In the genomic region with DNA sequence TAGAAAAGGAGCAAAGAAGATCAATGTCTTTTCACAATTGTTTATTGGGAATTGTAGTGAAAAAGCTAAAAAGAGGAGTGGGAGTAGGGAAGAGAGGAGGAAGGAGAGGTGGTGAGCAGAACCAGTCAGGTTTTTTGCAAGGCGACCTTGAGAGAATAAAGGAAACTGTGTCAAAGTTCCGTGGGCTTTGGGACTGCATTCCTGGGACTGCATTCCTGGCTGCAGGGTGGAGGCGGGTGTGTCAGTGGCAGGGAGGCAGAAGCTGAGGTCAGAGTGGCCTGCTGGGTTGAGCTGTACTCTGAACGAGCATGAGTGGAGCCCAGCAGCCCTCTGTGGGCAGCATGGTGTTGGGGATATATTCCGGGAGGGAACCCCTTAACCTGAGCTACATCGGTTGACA, we compare ENCODE assay signal across 9 cellular contexts.
A peak's percentile ranks its signal among the peaks of the same experiment; 100 is the strongest.
DNase-seq lines count a peak whose midpoint lies in the region; ATAC-seq and TF ChIP-seq lines count a peak whose summit lies in the region.
"Had no signal": no experiment of that assay in that cellular context is flagged by ENCODE, and none has a peak within 500 bp of the region (broad histone marks: within the 10 kb centered on the region; RNA-seq: fewer than 3 reads in every experiment).

No MANE protein-coding gene starts in this region.

- H4K20me1 ChIP-seq in PC-3 (ENCODE audit: low read length) = no peaks in the 10 kb centered on the region

- peak overlapping the region; percentile 43 for H3K27ac Mint-ChIP-seq in nephron progenitor cell
- H3K27ac Mint-ChIP-seq in activated T-helper 2 cell treated with anti-CD3 and anti-CD28 coated beads, Interferon-gamma antibody, Interleukin-2, Interleukin-4, amounts not matched to agents 10 μg/mL and 5 μg/mL and 100 μg/mL, durations not matched to agents 14 hours and 24 hours and 36 hours = no peak overlapping the region
- no peak overlapping the region for H3K27ac Mint-ChIP-seq in activated CD4-positive, alpha-beta T cell treated with anti-CD3 and anti-CD28 coated beads, Interleukin-2, amount 10 ng/mL, durations not matched to agents 24 days and 14 days

- H3K27me3 ChIP-seq in PC-3 (ENCODE audit: low read length) = no peaks in the 10 kb centered on the region

- H3K36me3 Mint-ChIP-seq in nephron progenitor cell (ENCODE audit: low read depth) = peaks cover 54% of the 10 kb centered on the region
- no peaks in the 10 kb centered on the region for H3K36me3 Mint-ChIP-seq in activated T-helper 2 cell treated with anti-CD3 and anti-CD28 coated beads, Interferon-gamma antibody, Interleukin-2, Interleukin-4, amounts not matched to agents 10 μg/mL and 5 μg/mL and 100 μg/mL, durations not matched to agents 14 hours and 24 hours and 36 hours (ENCODE audit: low read depth)
- no peaks in the 10 kb centered on the region for H3K36me3 Mint-ChIP-seq in activated CD4-positive, alpha-beta T cell treated with anti-CD3 and anti-CD28 coated beads, Interleukin-2, amount 10 ng/mL, durations not matched to agents 24 days and 14 days (ENCODE audit: low read depth)

- DNase-seq in D341Med (ENCODE audit: low spot score) = peak; percentile 35
- DNase-seq in PC-3 = peak; percentile 69
- DNase-seq in glomerular visceral epithelial cell (ENCODE audit: extremely low spot score) = peak; percentile 22
- peak; percentile 23 for DNase-seq in nephron progenitor cell
- no peak for DNase-seq in NCI-H1105 treated with DMSO at 0.1 percent for 48 hours (lab: John Stamatoyannopoulos, UW)
- no peak for DNase-seq in activated T-helper 2 cell treated with anti-CD3 and anti-CD28 coated beads, Interferon-gamma antibody, Interleukin-2, Interleukin-4, amounts not matched to agents 10 μg/mL and 5 μg/mL and 100 μg/mL, durations not matched to agents 14 hours and 24 hours and 36 hours (ENCODE audit: low spot score)
- no peak for DNase-seq in activated CD4-positive, alpha-beta T cell treated with anti-CD3 and anti-CD28 coated beads, Interleukin-2, amount 10 ng/mL, durations not matched to agents 24 days and 14 days
- DNase-seq: effector CD4-positive, alpha-beta T cell had no signal

- no peak overlapping the region for H3K9ac ChIP-seq in PC-3 (ENCODE audit: low read length)

- H3K36me3 ChIP-seq in PC-3 (ENCODE audit: low read depth, low read length) = no peaks in the 10 kb centered on the region

- H3K9me2 ChIP-seq in PC-3 (replicated peaks; ENCODE audit: low read length) = no peaks in the 10 kb centered on the region

- H3K4me1 ChIP-seq in PC-3 (ENCODE audit: insufficient read depth, low read length) = peaks cover 14% of the 10 kb centered on the region

- ATAC-seq in PC-3 (peak; percentile 99), GM19455 (IDR thresholded peaks at IDR 0.05; ENCODE audit: unreplicated experiment) (no peak)

- CTCF ChIA-PET in PC-3 (lab: Charles Lee) = no interaction called here

- H3K9me3 Mint-ChIP-seq in nephron progenitor cell = no peaks in the 10 kb centered on the region
- H3K9me3 Mint-ChIP-seq in activated T-helper 2 cell treated with anti-CD3 and anti-CD28 coated beads, Interferon-gamma antibody, Interleukin-2, Interleukin-4, amounts not matched to agents 10 μg/mL and 5 μg/mL and 100 μg/mL, durations not matched to agents 14 hours and 24 hours and 36 hours = no peaks in the 10 kb centered on the region
- H3K9me3 Mint-ChIP-seq in activated CD4-positive, alpha-beta T cell treated with anti-CD3 and anti-CD28 coated beads, Interleukin-2, amount 10 ng/mL, durations not matched to agents 24 days and 14 days = no peaks in the 10 kb centered on the region

- BruUV-seq in PC-3 (replicated peaks; lab: Mats Ljungman, UMichigan) = no TSS peak

- H3K4me3 Mint-ChIP-seq in nephron progenitor cell = no peak overlapping the region
- H3K4me3 Mint-ChIP-seq in activated T-helper 2 cell treated with anti-CD3 and anti-CD28 coated beads, Interferon-gamma antibody, Interleukin-2, Interleukin-4, amounts not matched to agents 10 μg/mL and 5 μg/mL and 100 μg/mL, durations not matched to agents 14 hours and 24 hours and 36 hours (ENCODE audit: low read depth) = no peak overlapping the region
- H3K4me3 Mint-ChIP-seq in activated CD4-positive, alpha-beta T cell treated with anti-CD3 and anti-CD28 coated beads, Interleukin-2, amount 10 ng/mL, durations not matched to agents 24 days and 14 days = no peak overlapping the region

- H3K27ac ChIP-seq in PC-3 (ENCODE audit: low read length) = no peak overlapping the region

- H3K4me2 ChIP-seq in PC-3 (ENCODE audit: low read length) = peak overlapping the region; percentile 66

- no peak overlapping the region for H3K4me3 ChIP-seq in PC-3 (ENCODE audit: low read length)

- H3K79me2 ChIP-seq in PC-3 (ENCODE audit: low read length) = no peaks in the 10 kb centered on the region

- no peaks in the 10 kb centered on the region for H3K9me3 ChIP-seq in PC-3 (ENCODE audit: low read length)

- intact Hi-C loops in PC-3 (cut with micrococcal nuclease) = loop anchor here (5.0 kb wide), 1 partner anchor 122 kb away; a partner anchor contains a TSS
- intact Hi-C loops in activated T-helper 2 cell treated with anti-CD3 and anti-CD28 coated beads, Interferon-gamma antibody, Interleukin-2, Interleukin-4, amounts not matched to agents 10 μg/mL and 5 μg/mL and 100 μg/mL, durations not matched to agents 14 hours and 24 hours and 36 hours (cut with micrococcal nuclease) = loop anchor here (10.0 kb wide), 1 partner anchor 219 kb away; no protein-coding TSS in a partner anchor
- intact Hi-C loops in activated CD4-positive, alpha-beta T cell treated with anti-CD3 and anti-CD28 coated beads, Interleukin-2, amount 10 ng/mL, durations not matched to agents 24 days and 14 days (cut with micrococcal nuclease) = loop anchor here (10.0 kb wide), 1 partner anchor 111 kb away; a partner anchor contains a TSS

- POLR2A ChIA-PET in PC-3 (lab: Charles Lee; ENCODE audit: unreplicated experiment) = interaction anchor here (0.7 kb wide), 1 partner anchor 207 kb away, joined by 4 read pairs; no protein-coding TSS in a partner anchor

- TF ChIP-seq CTCF in PC-3 (conservative IDR thresholded peaks at IDR 0.05; ENCODE audit: low read depth, low read length) = no peak
- TF ChIP-seq CTCF in nephron progenitor cell (IDR thresholded peaks at IDR 0.05) = no peak

- no peaks in the 10 kb centered on the region for H3F3A ChIP-seq in PC-3 (ENCODE audit: low read length, unreplicated experiment)

- no peaks in the 10 kb centered on the region for H3K27me3 Mint-ChIP-seq in nephron progenitor cell (ENCODE audit: low read depth, poor library complexity)
- H3K27me3 Mint-ChIP-seq in activated T-helper 2 cell treated with anti-CD3 and anti-CD28 coated beads, Interferon-gamma antibody, Interleukin-2, Interleukin-4, amounts not matched to agents 10 μg/mL and 5 μg/mL and 100 μg/mL, durations not matched to agents 14 hours and 24 hours and 36 hours (ENCODE audit: low read depth) = peaks cover 13% of the 10 kb centered on the region
- peaks cover 2% of the 10 kb centered on the region for H3K27me3 Mint-ChIP-seq in activated CD4-positive, alpha-beta T cell treated with anti-CD3 and anti-CD28 coated beads, Interleukin-2, amount 10 ng/mL, durations not matched to agents 24 days and 14 days

- no peak overlapping the region for H2AFZ ChIP-seq in PC-3 (ENCODE audit: low read length)

- H3K4me1 Mint-ChIP-seq in nephron progenitor cell = peaks cover 15% of the 10 kb centered on the region
- no peaks in the 10 kb centered on the region for H3K4me1 Mint-ChIP-seq in activated T-helper 2 cell treated with anti-CD3 and anti-CD28 coated beads, Interferon-gamma antibody, Interleukin-2, Interleukin-4, amounts not matched to agents 10 μg/mL and 5 μg/mL and 100 μg/mL, durations not matched to agents 14 hours and 24 hours and 36 hours (ENCODE audit: low read depth)
- H3K4me1 Mint-ChIP-seq in activated CD4-positive, alpha-beta T cell treated with anti-CD3 and anti-CD28 coated beads, Interleukin-2, amount 10 ng/mL, durations not matched to agents 24 days and 14 days = no peaks in the 10 kb centered on the region

Comparison
In these comparisons a context has a peak if more than half of its experiments do, and no peak if none do; other contexts are left out.
1. DNase-seq: peak in D341Med (single experiment), PC-3 (single experiment), glomerular visceral epithelial cell (single experiment) and nephron progenitor cell (single experiment); none in NCI-H1105 treated with DMSO at 0.1 percent for 48 hours (single experiment), activated T-helper 2 cell treated with anti-CD3 and anti-CD28 coated beads, Interferon-gamma antibody, Interleukin-2, Interleukin-4, amounts not matched to agents 10 μg/mL and 5 μg/mL and 100 μg/mL, durations not matched to agents 14 hours and 24 hours and 36 hours (single experiment) and activated CD4-positive, alpha-beta T cell treated with anti-CD3 and anti-CD28 coated beads, Interleukin-2, amount 10 ng/mL, durations not matched to agents 24 days and 14 days (single experiment).